Comparison of ENCODE assay signal across 1 cellular context in genomic region chr20:11646359-11646758, GRCh38.
TF ChIP-seq lines count a peak whose summit lies in the region.

No MANE protein-coding gene starts in this region.

TF ChIP-seq in H1, 55 proteins besides CTCF, POLR2A, EP300 and RAD21 (continued from another document):
- TF ChIP-seq ZNF274 (IDR thresholded peaks at IDR 0.05; ENCODE audit: borderline replicate concordance, extremely low read depth, low read length) (no peak), KDM4A (IDR thresholded peaks at IDR 0.05; ENCODE audit: low read depth, low read length, severe bottlenecking) (no peak), SUZ12 (IDR thresholded peaks at IDR 0.05; ENCODE audit: low read length) (no peak)
- TF ChIP-seq, protein P1, sequence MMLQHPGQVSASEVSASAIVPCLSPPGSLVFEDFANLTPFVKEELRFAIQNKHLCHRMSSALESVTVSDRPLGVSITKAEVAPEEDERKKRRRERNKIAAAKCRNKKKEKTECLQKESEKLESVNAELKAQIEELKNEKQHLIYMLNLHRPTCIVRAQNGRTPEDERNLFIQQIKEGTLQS (IDR thresholded peaks at IDR 0.05; ENCODE audit: insufficient read depth, low read depth, low read length) = no peak
